Comparison of ENCODE assay signal across 16 cellular contexts in genomic region chr2:51706220-51706619, GRCh38.
A peak's percentile ranks its signal among the peaks of the same experiment; 100 is the strongest.
DNase-seq lines count a peak whose midpoint lies in the region; TF ChIP-seq lines count a peak whose summit lies in the region.
"Had no signal": no experiment of that assay in that cellular context is flagged by ENCODE, and none has a peak within 500 bp of the region (broad histone marks: within the 10 kb centered on the region; RNA-seq: fewer than 3 reads in every experiment).

No MANE protein-coding gene starts in this region.

- no peaks in the 10 kb centered on the region for H3K36me3 ChIP-seq in spleen
- H3K36me3 ChIP-seq: HAP-1, Peyer's patch had no signal

- H3K27ac ChIP-seq in spleen = no peak overlapping the region
- H3K27ac ChIP-seq: C4-2B, Peyer's patch had no signal

- H3K4me3 ChIP-seq in spleen = no peak overlapping the region
- H3K4me3 ChIP-seq: HAP-1, Peyer's patch had no signal

- peak; percentile 6 to 87 (median 76) for DNase-seq in NCI-H1417 (lab: John Stamatoyannopoulos, UW)
- DNase-seq in NCI-H1417 treated with DMSO at 0.1 percent for 48 hours (lab: John Stamatoyannopoulos, UW) = no peak
- DNase-seq in NCI-H146 (lab: John Stamatoyannopoulos, UW) = peak; percentile 42
- peak; percentile 10 for DNase-seq in NCI-H446 treated with DMSO at 0.1 percent for 48 hours (lab: John Stamatoyannopoulos, UW)
- peak; percentile 35 for DNase-seq in left kidney (ENCODE audit: low read depth, low spot score)
- no peak for DNase-seq in occipital lobe (lab: John Stamatoyannopoulos, UW)
- no peak for DNase-seq in retina
- DNase-seq in spleen = no peak
- DNase-seq: DND-41, GDM1, IMR-90, Kasumi-1, Peyer's patch, SHP77 had no signal

- peaks cover 0 to 2% (median 0%) of the 10 kb centered on the region in 8 donors for H3K9me3 ChIP-seq in spleen
- H3K9me3 ChIP-seq: HAP-1, Peyer's patch had no signal

- no peaks in the 10 kb centered on the region for H3K4me1 ChIP-seq in spleen
- H3K4me1 ChIP-seq: HAP-1, Peyer's patch had no signal

- 68 to 78% (median 70%) methylated on average over 3 of the region's 3 CpGs for WGBS in spleen, 5 donors

- intact Hi-C loops in spleen (cut with DNase I; ENCODE audit: low total_unique reads) = no loop called here

- no peak for TF ChIP-seq CTCF in spleen (IDR thresholded peaks at IDR 0.05 in 8 of 11, conservative IDR thresholded peaks at IDR 0.05 in 3 of 11)

- no peaks in the 10 kb centered on the region for H3K27me3 ChIP-seq in spleen (replicated peaks in 1 of 7)
- H3K27me3 ChIP-seq: Peyer's patch had no signal

- TF ChIP-seq POLR2A in spleen (IDR thresholded peaks at IDR 0.05) = no peak

Comparison
In these comparisons a context has a peak if more than half of its experiments do, and no peak if none do; other contexts are left out.
1. DNase-seq: peak in NCI-H1417 (3 of 3), NCI-H146 (single experiment), NCI-H446 treated with DMSO at 0.1 percent for 48 hours (single experiment) and left kidney (single experiment); none in NCI-H1417 treated with DMSO at 0.1 percent for 48 hours (single experiment), occipital lobe (single experiment), retina (single experiment) and spleen (single experiment).